Comparison of ENCODE assay signal across 8 cellular contexts in genomic region chr13:49791214-49791752, GRCh38. TPM values are rescaled to one million over a fixed set of nuclear protein-coding genes. Genes with fewer than 3 reads are reported as not detected.
DNase-seq lines count a peak whose midpoint lies in the region; ATAC-seq and TF ChIP-seq lines count a peak whose summit lies in the region.

No MANE protein-coding gene starts in this region.

- H3K4ac ChIP-seq in H9 (ENCODE audit: low read depth, low read length) = no peak overlapping the region

- H3K27me3 Mint-ChIP-seq in Caco-2 (ENCODE audit: insufficient read depth, unreplicated experiment) = no peaks in the 10 kb centered on the region
- peaks cover 4% of the 10 kb centered on the region; the same call in 1 of the 2 replicates for H3K27me3 Mint-ChIP-seq in H9 (ENCODE audit: low read depth)
- peaks cover 3% of the 10 kb centered on the region for H3K27me3 Mint-ChIP-seq in memory B cell

- H3K18ac ChIP-seq in H9 (ENCODE audit: insufficient read length, low read depth, low read length) = no peak overlapping the region

- POLR2A ChIA-PET in Caco-2 (lab: Charles Lee) (interaction anchor here (1.7 kb wide), 1 partner anchor 145 kb away, joined by 6 read pairs; the partner anchor contains the start of gene SPRYD7), PC-3 (lab: Charles Lee; ENCODE audit: unreplicated experiment) (interaction anchor here (0.5 kb wide), 1 partner anchor 227 kb away, joined by 4 read pairs; no protein-coding TSS in a partner anchor)

- DNase-seq in Caco-2 = peak in 1 of 2 experiments; percentile 50
- no peak for DNase-seq in H9
- peak; percentile 30 for DNase-seq in PC-3
- peak; percentile 51 for DNase-seq in dermis blood vessel endothelial cell
- no peak for DNase-seq in memory B cell (ENCODE audit: low spot score in 2 of 2)
- DNase-seq in upper lobe of right lung = no peak

- no peak overlapping the region for H2BK20ac ChIP-seq in H9 (ENCODE audit: low read depth, low read length, poor library complexity, severe bottlenecking)

- peak overlapping the region; percentile 88 for H3K27ac Mint-ChIP-seq in Caco-2 (ENCODE audit: unreplicated experiment)
- H3K27ac Mint-ChIP-seq in H9 = peak overlapping the region; percentile 91 to 96 (median 93)
- peak overlapping the region; percentile 83 for H3K27ac Mint-ChIP-seq in memory B cell

- CTCF ChIA-PET in Caco-2 (lab: Charles Lee) = interaction anchor here (0.6 to 2.5 kb wide), 6 partner anchors 12 to 171 kb away, joined by 3 to 12 read pairs (median 6); partner anchors contain the start of genes EBPL and SPRYD7
- CTCF ChIA-PET in PC-3 (lab: Charles Lee) = interaction anchor here (0.6 kb wide), 2 partner anchors 109 to 142 kb away, joined by 3 to 5 read pairs; no protein-coding TSS in a partner anchor

- no peak overlapping the region for H2BK5ac ChIP-seq in H9 (ENCODE audit: insufficient read length, low read length)

- H3K56ac ChIP-seq in H9 (ENCODE audit: insufficient read length, low read depth, low read length) = no peak overlapping the region

- peak overlapping the region; percentile 94 for H3K4me2 ChIP-seq in H9 (ENCODE audit: insufficient read depth, insufficient read length, low read length)
- H3K4me2 ChIP-seq in PC-3 (ENCODE audit: low read length) = peak overlapping the region; percentile 93

- no peaks in the 10 kb centered on the region for H3K9me2 ChIP-seq in PC-3 (replicated peaks; ENCODE audit: low read length)

- H3K4me1 ChIP-seq in Caco-2 (peaks cover 43% of the 10 kb centered on the region), H9 (ENCODE audit: insufficient read depth, low read length) (no peaks in the 10 kb centered on the region), PC-3 (ENCODE audit: insufficient read depth, low read length) (peaks cover 18% of the 10 kb centered on the region), upper lobe of right lung (peaks cover 12% of the 10 kb centered on the region)

- H3K79me2 ChIP-seq in H9 (ENCODE audit: insufficient read depth, low read length) = peaks cover 19% of the 10 kb centered on the region; the same call in 1 of the 2 replicates
- peaks cover 55% of the 10 kb centered on the region for H3K79me2 ChIP-seq in PC-3 (ENCODE audit: low read length)

- H3K4me1 Mint-ChIP-seq in Caco-2 (ENCODE audit: low read depth, unreplicated experiment) (peaks cover 24% of the 10 kb centered on the region), H9 (peaks cover 33 to 35% of the 10 kb centered on the region in 2 experiments), memory B cell (peaks cover 34% of the 10 kb centered on the region)

- BruUV-seq in Caco-2 (replicated peaks; lab: Mats Ljungman, UMichigan) = TSS peak; percentile 39
- TSS peak; percentile 55 for BruUV-seq in PC-3 (replicated peaks; lab: Mats Ljungman, UMichigan)

- ATAC-seq in PC-3 (peak; percentile 14; the same call in 1 of the 2 replicates), memory B cell (ENCODE audit: low read depth) (no peak), upper lobe of right lung (no peak), HG02571 (IDR thresholded peaks at IDR 0.05; ENCODE audit: unreplicated experiment) (no peak), GM21529 (IDR thresholded peaks at IDR 0.05; ENCODE audit: unreplicated experiment) (no peak)

- H4K8ac ChIP-seq in H9 (replicated peaks; ENCODE audit: insufficient read length, low read depth, low read length) = no peak overlapping the region

- intact Hi-C loops in Caco-2 (cut with micrococcal nuclease; ENCODE audit: unreplicated experiment) (loop anchor here (1.0 to 2.0 kb wide), 4 partner anchors 57 to 139 kb away; partner anchors contain the start of gene EBPL), PC-3 (cut with micrococcal nuclease) (loop anchor here (2.0 to 5.0 kb wide), 2 partner anchors 59 to 122 kb away; no protein-coding TSS in a partner anchor), upper lobe of right lung (cut with DNase I) (no loop called here)

- no peak overlapping the region for H2BK120ac ChIP-seq in H9 (ENCODE audit: low read depth, low read length, poor library complexity, severe bottlenecking)

- TF ChIP-seq CTCF in Caco-2 (IDR thresholded peaks at IDR 0.05; ENCODE audit: insufficient read depth in 1 of 2, low read depth in 1 of 2, low read length in 1 of 2, severe bottlenecking in 1 of 2, unreplicated experiment in 1 of 2) (peak in 1 of 2 experiments; percentile 24), H9 (conservative IDR thresholded peaks at IDR 0.05) (no peak), PC-3 (conservative IDR thresholded peaks at IDR 0.05; ENCODE audit: low read depth, low read length) (peak; percentile 28; the same call in 1 of the 2 replicates), upper lobe of right lung (IDR thresholded peaks at IDR 0.05) (peak; percentile 8)

- peaks cover 11% of the 10 kb centered on the region for H3K23me2 ChIP-seq in H9 (ENCODE audit: insufficient read length, low read depth, low read length, poor library complexity, severe bottlenecking)

- H2AFZ ChIP-seq in H9 (ENCODE audit: low read length) (no peak overlapping the region), PC-3 (ENCODE audit: low read length) (peak overlapping the region; percentile 51)

- H3K4me3 Mint-ChIP-seq in Caco-2 (ENCODE audit: unreplicated experiment) = peak overlapping the region; percentile 83
- peak overlapping the region; percentile 94 to 98 for H3K4me3 Mint-ChIP-seq in H9
- peak overlapping the region; percentile 86 for H3K4me3 Mint-ChIP-seq in memory B cell

- H3K27ac ChIP-seq in H9 (ENCODE audit: insufficient read length, low read depth, low read length) (no peak overlapping the region), PC-3 (ENCODE audit: low read length) (no peak overlapping the region), upper lobe of right lung (peak overlapping the region; percentile 93)

- H3K14ac ChIP-seq in H9 (ENCODE audit: insufficient read depth, low read length) = no peak overlapping the region

- no peaks in the 10 kb centered on the region for H3F3A ChIP-seq in PC-3 (ENCODE audit: low read length, unreplicated experiment)

- H4K20me1 ChIP-seq in H9 (ENCODE audit: control insufficient read depth, insufficient read depth, insufficient read length) (no peaks in the 10 kb centered on the region), PC-3 (ENCODE audit: low read length) (peaks cover 25% of the 10 kb centered on the region)

- H3K4me3 ChIP-seq in Caco-2 (ENCODE audit: low read depth, low read length) = peak overlapping the region; percentile 92
- peak overlapping the region; percentile 80 for H3K4me3 ChIP-seq in PC-3 (ENCODE audit: low read length)
- peak overlapping the region; percentile 82 for H3K4me3 ChIP-seq in upper lobe of right lung

- no peak overlapping the region for H2BK12ac ChIP-seq in H9 (ENCODE audit: insufficient read length, low read depth, low read length)

- no peak overlapping the region for H2BK15ac ChIP-seq in H9 (ENCODE audit: low read depth, low read length)

- H3K36me3 ChIP-seq in Caco-2 (ENCODE audit: control insufficient read depth, insufficient read depth, low read length) (peaks cover 2% of the 10 kb centered on the region; the same call in 1 of the 2 replicates), PC-3 (ENCODE audit: low read depth, low read length) (no peaks in the 10 kb centered on the region), upper lobe of right lung (no peaks in the 10 kb centered on the region)

- H3K27me3 ChIP-seq in Caco-2 (replicated peaks; ENCODE audit: control insufficient read depth, insufficient read depth, low read length) = no peaks in the 10 kb centered on the region
- H3K27me3 ChIP-seq in H9 (ENCODE audit: insufficient read depth, low read length) = no peaks in the 10 kb centered on the region
- no peaks in the 10 kb centered on the region for H3K27me3 ChIP-seq in PC-3 (ENCODE audit: low read length)
- H3K27me3 ChIP-seq in upper lobe of right lung = no peaks in the 10 kb centered on the region

- no peaks in the 10 kb centered on the region for H3K9me3 ChIP-seq in Caco-2
- no peaks in the 10 kb centered on the region for H3K9me3 ChIP-seq in H9 (ENCODE audit: control insufficient read depth, low read depth, low read length)
- no peaks in the 10 kb centered on the region for H3K9me3 ChIP-seq in PC-3 (ENCODE audit: low read length)
- H3K9me3 ChIP-seq in upper lobe of right lung = no peaks in the 10 kb centered on the region

- H3K79me1 ChIP-seq in H9 (ENCODE audit: insufficient read depth, low read depth, low read length, poor library complexity, severe bottlenecking) = no peaks in the 10 kb centered on the region

- H3K36me3 Mint-ChIP-seq in Caco-2 (ENCODE audit: insufficient read depth, unreplicated experiment) (peaks cover 23% of the 10 kb centered on the region), H9 (ENCODE audit: insufficient read depth in 1 of 3, low read depth in 3 of 3) (peaks cover 0 to 5% (median 5%) of the 10 kb centered on the region in 3 experiments; a peak in 4 of 7 replicates), memory B cell (peaks cover 6% of the 10 kb centered on the region)

- no peak overlapping the region for H3K23ac ChIP-seq in H9 (ENCODE audit: insufficient read length, low read depth, low read length)

- no peaks in the 10 kb centered on the region for H3K9me3 Mint-ChIP-seq in Caco-2 (ENCODE audit: unreplicated experiment)
- H3K9me3 Mint-ChIP-seq in H9 = peaks cover 0 to 2% of the 10 kb centered on the region in 2 experiments; a peak in 3 of 5 replicates
- H3K9me3 Mint-ChIP-seq in memory B cell = no peaks in the 10 kb centered on the region

- H3K9ac ChIP-seq in H9 (ENCODE audit: extremely low read depth, insufficient read length, low read length) = peak overlapping the region; percentile 69
- H3K9ac ChIP-seq in PC-3 (ENCODE audit: low read length) = peak overlapping the region; percentile 87

- no peak overlapping the region for H4K5ac ChIP-seq in H9 (ENCODE audit: insufficient read length, low read depth, low read length)

- no CpG with 5 or more reads among the region's 11 CpGs for WGBS in H9 (ENCODE audit: extremely low coverage, insufficient read length, low lambda C conversion rate)

- no peak overlapping the region for H2AK5ac ChIP-seq in H9 (ENCODE audit: insufficient read length, low read length)

- H4K91ac ChIP-seq in H9 (ENCODE audit: insufficient read length, low read depth, low read length) = no peak overlapping the region

- no peak overlapping the region for H3T11ph ChIP-seq in H9 (ENCODE audit: low read length)

RNA-seq across cellular contexts. Expression of gene KPNA3, which starts 1.2 kb away (rescaled TPM):
- total RNA-seq in Caco-2 (2022) (81.3 and 81.9 TPM in 2 replicates), H9 (2021) (48.7 and 49.7 TPM in 2 replicates), PC-3 (2014; rRNA removed) (11.7 and 14.4 TPM in 2 replicates), dermis blood vessel endothelial cell (39.7 and 72.2 TPM in 2 replicates), upper lobe of right lung (35.7 TPM)

Comparison
In these comparisons a context has a peak if more than half of its experiments do, and no peak if none do; other contexts are left out.
1. DNase-seq: peak in PC-3 (single experiment) and dermis blood vessel endothelial cell (single experiment); none in H9 (single experiment), memory B cell (0 of 2) and upper lobe of right lung (single experiment).
2. Peak in every context shown above with its lines, with median percentiles within 50 percentile points of each other: H3K4me3 ChIP-seq, H3K27ac Mint-ChIP-seq and H3K4me3 Mint-ChIP-seq.